ENCODE assay signal across 8 cellular contexts in genomic region chr10:14185501-14186045, GRCh38.
DNase-seq lines count a peak whose midpoint lies in the region; ATAC-seq lines count a peak whose summit lies in the region.

No MANE protein-coding gene starts in this region.

- peak overlapping the region; percentile 99 for H3K27ac Mint-ChIP-seq in activated T-cell treated with anti-CD3 and anti-CD28 coated beads, Interleukin-2, amount 50 U/mL, for 24 hours

- no peaks in the 10 kb centered on the region for H3K9me3 Mint-ChIP-seq in activated T-cell treated with anti-CD3 and anti-CD28 coated beads, Interleukin-2, amount 50 U/mL, for 24 hours

- H3K4me1 ChIP-seq in iPS-20b (ENCODE audit: insufficient read depth, low read length): peaks cover 7% of the 10 kb centered on the region

- H3K36me3 ChIP-seq in iPS-20b (ENCODE audit: insufficient read depth, low read depth, low read length): no peaks in the 10 kb centered on the region

- H3K4me1 Mint-ChIP-seq in activated T-cell treated with anti-CD3 and anti-CD28 coated beads, Interleukin-2, amount 50 U/mL, for 24 hours (ENCODE audit: low read depth): peaks cover 29% of the 10 kb centered on the region

- H3K27me3 ChIP-seq in iPS-20b (ENCODE audit: insufficient read depth, low read length): no peaks in the 10 kb centered on the region

- no peak overlapping the region for H3K4me3 ChIP-seq in iPS-20b (ENCODE audit: low read length)

- H3K27me3 Mint-ChIP-seq in activated T-cell treated with anti-CD3 and anti-CD28 coated beads, Interleukin-2, amount 50 U/mL, for 24 hours: peaks cover 37% of the 10 kb centered on the region

- peak; percentile 84 for ATAC-seq in HG02973 (IDR thresholded peaks at IDR 0.05; ENCODE audit: unreplicated experiment)

- no peaks in the 10 kb centered on the region for H3K36me3 Mint-ChIP-seq in activated T-cell treated with anti-CD3 and anti-CD28 coated beads, Interleukin-2, amount 50 U/mL, for 24 hours (ENCODE audit: low read depth)

- H3K9me3 ChIP-seq in iPS-20b (ENCODE audit: insufficient read depth, low read depth, low read length): no peaks in the 10 kb centered on the region

- peak overlapping the region; percentile 62 for H3K4me3 Mint-ChIP-seq in activated T-cell treated with anti-CD3 and anti-CD28 coated beads, Interleukin-2, amount 50 U/mL, for 24 hours

- peak overlapping the region; percentile 73; the same call in 1 of the 2 replicates for H3K9ac ChIP-seq in iPS-20b (ENCODE audit: low read depth, low read length)

- DNase-seq in stimulated activated CD4-positive, alpha-beta T cell treated with anti-CD3 and anti-CD28 coated beads, Interleukin-12 subunit alpha, Interleukin-12 subunit beta, amount 100 ng/mL, for 24 hours (ENCODE audit: low read depth in 2 of 2): peak; percentile 37 to 45
- no peak for DNase-seq in stimulated activated CD4-positive, alpha-beta T cell treated with anti-CD3 and anti-CD28 coated beads, Interleukin-12 subunit alpha, Interleukin-12 subunit beta, amount 100 ng/mL, for 4 hours
- peak; percentile 75 for DNase-seq in NCI-H82 (lab: John Stamatoyannopoulos, UW)
- DNase-seq in activated T-cell treated with anti-CD3 and anti-CD28 coated beads, Interleukin-2, amount 50 U/mL, for 24 hours: peak; percentile 60
- peak; percentile 13 for DNase-seq in stromal cell of bone marrow (ENCODE audit: low read depth)
- DNase-seq in cortex of kidney (lab: John Stamatoyannopoulos, UW): no peak

- H3K27ac ChIP-seq in iPS-20b (ENCODE audit: low read length): peak overlapping the region; percentile 92

Comparison
In these comparisons a context has a peak if more than half of its experiments do, and no peak if none do; other contexts are left out.
1. DNase-seq: peak in stimulated activated CD4-positive, alpha-beta T cell treated with anti-CD3 and anti-CD28 coated beads, Interleukin-12 subunit alpha, Interleukin-12 subunit beta, amount 100 ng/mL, for 24 hours (2 of 2), NCI-H82 (single experiment), activated T-cell treated with anti-CD3 and anti-CD28 coated beads, Interleukin-2, amount 50 U/mL, for 24 hours (single experiment) and stromal cell of bone marrow (single experiment); none in stimulated activated CD4-positive, alpha-beta T cell treated with anti-CD3 and anti-CD28 coated beads, Interleukin-12 subunit alpha, Interleukin-12 subunit beta, amount 100 ng/mL, for 4 hours (single experiment) and cortex of kidney (single experiment).